In the genomic region with DNA sequence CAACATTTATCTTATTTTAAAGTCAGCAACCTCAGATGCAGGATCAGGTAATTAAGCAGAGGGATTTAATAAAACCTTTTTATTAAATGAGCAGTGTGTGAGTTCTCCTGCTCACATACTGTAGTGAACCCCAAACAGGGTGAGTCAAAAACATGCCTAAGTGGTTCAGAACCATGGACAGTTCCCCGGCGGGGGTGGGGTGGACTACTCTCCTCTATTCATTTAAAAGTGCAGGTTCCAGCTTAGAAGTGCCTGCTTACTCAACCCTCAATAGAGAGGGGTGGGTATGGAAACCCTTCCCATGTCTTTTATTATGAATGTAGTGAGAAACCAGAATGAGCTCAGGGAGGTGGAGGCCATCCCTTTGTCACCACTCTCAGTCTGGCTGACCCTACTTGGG, we compare ENCODE assay signal across 9 cellular contexts.
DNase-seq lines count a peak whose midpoint lies in the region; ATAC-seq and TF ChIP-seq lines count a peak whose summit lies in the region.
"Had no signal": no experiment of that assay in that cellular context is flagged by ENCODE, and none has a peak within 500 bp of the region (broad histone marks: within the 10 kb centered on the region; RNA-seq: fewer than 3 reads in every experiment).

No MANE protein-coding gene starts in this region.

- H3K9me3 Mint-ChIP-seq in nephron progenitor cell, result no peaks in the 10 kb centered on the region
- H3K9me3 Mint-ChIP-seq: memory B cell had no signal

- no peaks in the 10 kb centered on the region for H3K36me3 ChIP-seq in aorta (ENCODE audit: control insufficient read depth in 1 of 2, insufficient read depth in 2 of 2, low read length in 1 of 2)

- peak; percentile 39 for DNase-seq in NB4 (ENCODE audit: low read depth)
- DNase-seq in amniotic epithelial cell (ENCODE audit: low read depth), result peak; percentile 39
- DNase-seq in nephron progenitor cell, result peak; percentile 81
- DNase-seq in NCI-H146 treated with DMSO at 0.1 percent for 48 hours (lab: John Stamatoyannopoulos, UW; ENCODE audit: unreplicated experiment), result no peak
- no peak for DNase-seq in occipital lobe (lab: John Stamatoyannopoulos, UW)
- DNase-seq in aorta, result no peak
- DNase-seq in NCI-H446 (lab: John Stamatoyannopoulos, UW), result no peak

- intact Hi-C loops in aorta (cut with DNase I), result no loop called here

- H3K27ac ChIP-seq in aorta (ENCODE audit: low read depth in 1 of 2, low read length in 2 of 2), result no peak overlapping the region

- TF ChIP-seq POLR2A in NB4 (IDR thresholded peaks at IDR 0.05; ENCODE audit: extremely low read depth, insufficient read length), result no peak

- no peaks in the 10 kb centered on the region for H3K4me1 Mint-ChIP-seq in nephron progenitor cell
- H3K4me1 Mint-ChIP-seq: memory B cell had no signal

- ATAC-seq in GM19351 (IDR thresholded peaks at IDR 0.05; ENCODE audit: unreplicated experiment) (peak; percentile 44), aorta (ENCODE audit: low FRiP score) (no peak)

- WGBS in aorta, 2 donors, result 3 to 7% methylated on average over 2 of the region's 2 CpGs

- no peaks in the 10 kb centered on the region for H3K27me3 ChIP-seq in aorta (ENCODE audit: control insufficient read depth in 1 of 2, insufficient read depth in 2 of 2, low read length in 1 of 2)

- no peak overlapping the region for H3K27ac Mint-ChIP-seq in nephron progenitor cell
- H3K27ac Mint-ChIP-seq: memory B cell had no signal

- H3K27me3 Mint-ChIP-seq in nephron progenitor cell (ENCODE audit: low read depth, poor library complexity), result peaks cover 11% of the 10 kb centered on the region

- H3K9me3 ChIP-seq in aorta (ENCODE audit: control insufficient read depth, low read length), result no peaks in the 10 kb centered on the region

- no peaks in the 10 kb centered on the region for H3K4me1 ChIP-seq in aorta (ENCODE audit: control insufficient read depth in 1 of 2, insufficient read depth in 2 of 2, low read length in 2 of 2)

- no peak overlapping the region for H3K4me3 Mint-ChIP-seq in nephron progenitor cell
- H3K4me3 Mint-ChIP-seq: memory B cell had no signal

- H3K36me3 Mint-ChIP-seq in nephron progenitor cell (ENCODE audit: low read depth), result no peaks in the 10 kb centered on the region
- H3K36me3 Mint-ChIP-seq: memory B cell had no signal

- TF ChIP-seq CTCF in NB4 (IDR thresholded peaks at IDR 0.05; ENCODE audit: low read depth, low read length), result no peak
- TF ChIP-seq CTCF in nephron progenitor cell (IDR thresholded peaks at IDR 0.05), result no peak

- H3K4me3 ChIP-seq in NB4 (ENCODE audit: low read depth, low read length) (no peak overlapping the region), aorta (ENCODE audit: low read length in 2 of 2) (no peak overlapping the region)

Comparison
In these comparisons a context has a peak if more than half of its experiments do, and no peak if none do; other contexts are left out.
1. DNase-seq: peak in NB4 (single experiment), amniotic epithelial cell (single experiment) and nephron progenitor cell (single experiment); none in NCI-H146 treated with DMSO at 0.1 percent for 48 hours (single experiment), occipital lobe (single experiment), aorta (0 of 2) and NCI-H446 (0 of 2).